1 cellular context compared by ENCODE assay signal in genomic region chr11:391117-392017, GRCh38.
TF ChIP-seq lines count a peak whose summit lies in the region.

No MANE protein-coding gene starts in this region.

TF ChIP-seq in HepG2, 621 proteins besides CTCF, POLR2A, EP300 and RAD21:
- TF ChIP-seq ZNF746 (CRISPR knock-in tag; IDR thresholded peaks at IDR 0.05) = no peak
- no peak for TF ChIP-seq REL (CRISPR knock-in tag; conservative IDR thresholded peaks at IDR 0.05)
- no peak for TF ChIP-seq RXRA (CRISPR knock-in tag; IDR thresholded peaks at IDR 0.05)
- TF ChIP-seq KAT2B (IDR thresholded peaks at IDR 0.05; ENCODE audit: borderline replicate concordance, low read depth, low read length) = no peak
- no peak for TF ChIP-seq ZNF709 (CRISPR knock-in tag; IDR thresholded peaks at IDR 0.05)
- TF ChIP-seq PAWR (CRISPR knock-in tag; IDR thresholded peaks at IDR 0.05; ENCODE audit: borderline replicate concordance) = no peak
- no peak for TF ChIP-seq IKZF4 (CRISPR knock-in tag; IDR thresholded peaks at IDR 0.05; ENCODE audit: borderline replicate concordance, low read depth, not compliant biosample characterization)
- TF ChIP-seq ZSCAN25 (CRISPR knock-in tag; IDR thresholded peaks at IDR 0.05) = no peak
- TF ChIP-seq ZBTB44 (CRISPR knock-in tag; IDR thresholded peaks at IDR 0.05) = no peak
- no peak for TF ChIP-seq CENPX (CRISPR knock-in tag; IDR thresholded peaks at IDR 0.05)
- TF ChIP-seq TCF7 (IDR thresholded peaks at IDR 0.05; ENCODE audit: low read depth) = no peak
- no peak for TF ChIP-seq DNMT1 (CRISPR knock-in tag; IDR thresholded peaks at IDR 0.05)
- TF ChIP-seq, protein P1, sequence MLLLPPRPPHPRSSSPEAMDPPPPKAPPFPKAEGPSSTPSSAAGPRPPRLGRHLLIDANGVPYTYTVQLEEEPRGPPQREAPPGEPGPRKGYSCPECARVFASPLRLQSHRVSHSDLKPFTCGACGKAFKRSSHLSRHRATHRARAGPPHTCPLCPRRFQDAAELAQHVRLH (CRISPR knock-in tag; IDR thresholded peaks at IDR 0.05; ENCODE audit: borderline replicate concordance, low read depth) = no peak
- TF ChIP-seq TEAD2 (CRISPR knock-in tag; IDR thresholded peaks at IDR 0.05) = no peak
- TF ChIP-seq ZHX1 (CRISPR knock-in tag; IDR thresholded peaks at IDR 0.05; ENCODE audit: low read depth) = no peak
- TF ChIP-seq, protein P2, sequence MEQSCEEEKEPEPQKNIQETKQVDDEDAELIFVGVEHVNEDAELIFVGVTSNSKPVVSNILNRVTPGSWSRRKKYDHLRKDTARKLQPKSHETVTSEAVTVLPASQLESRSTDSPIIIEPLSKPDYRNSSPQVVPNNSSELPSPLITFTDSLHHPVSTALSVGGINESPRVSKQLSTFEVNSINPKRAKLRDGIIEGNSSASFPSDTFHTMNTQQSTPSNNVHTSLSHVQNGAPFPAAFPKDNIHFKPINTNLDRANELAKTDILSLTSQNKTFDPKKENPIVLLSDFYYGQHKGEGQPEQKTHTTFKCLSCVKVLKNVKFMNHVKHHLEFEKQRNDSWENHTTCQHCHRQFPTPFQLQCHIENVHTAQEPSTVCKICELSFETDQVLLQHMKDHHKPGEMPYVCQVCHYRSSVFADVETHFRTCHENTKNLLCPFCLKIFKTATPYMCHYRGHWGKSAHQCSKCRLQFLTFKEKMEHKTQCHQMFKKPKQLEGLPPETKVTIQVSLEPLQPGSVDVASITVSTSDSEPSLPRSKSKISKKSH (CRISPR knock-in tag; IDR thresholded peaks at IDR 0.05; ENCODE audit: borderline replicate concordance) = no peak
